In genomic region chr1:43545686-43546387, GRCh38 we compare ENCODE assay signal across 8 cellular contexts. TPM values are rescaled to one million over a fixed set of nuclear protein-coding genes. Genes with fewer than 3 reads are reported as not detected.
DNase-seq lines count a peak whose midpoint lies in the region; ATAC-seq lines count a peak whose summit lies in the region.

No MANE protein-coding gene starts in this region.

- intact Hi-C loops in left ventricle myocardium superior (cut with micrococcal nuclease) = no loop called here

- ATAC-seq in left ventricle myocardium superior = no peak
- no peak for ATAC-seq in HG03108 (IDR thresholded peaks at IDR 0.05; ENCODE audit: unreplicated experiment)

- no peaks in the 10 kb centered on the region; the same call in 1 of the 2 replicates for H3K36me3 ChIP-seq in H7 (replicated peaks; ENCODE audit: control insufficient read depth, insufficient read depth, low read length)

- 0 out of 2 replicates have a peak overlapping the region, but pooled peaks have one; percentile 4 for H3K4me3 ChIP-seq in H7 (ENCODE audit: insufficient read depth, low read depth, low read length)

- H3K27me3 ChIP-seq in H7 (ENCODE audit: control insufficient read depth, insufficient read depth, low read length) = no peaks in the 10 kb centered on the region

- DNase-seq in H7 (peak; percentile 98), NCI-H748 treated with DMSO at 0.1 percent for 48 hours (lab: John Stamatoyannopoulos, UW) (peak; percentile 97), left ventricle myocardium superior (peak; percentile 43), putamen (ENCODE audit: low spot score) (peak; percentile 82), NOMO-1 treated with DMSO at 0.1 percent for 48 hours (lab: John Stamatoyannopoulos, UW; ENCODE audit: unreplicated experiment) (no peak)
- no peak for DNase-seq in activated CD8-positive, alpha-beta memory T cell treated with anti-CD3 and anti-CD28 coated beads for 24 hours
- DNase-seq in central memory CD4-positive, alpha-beta T cell = no peak

RNA-seq across cellular contexts. Expression of gene PTPRF, which starts 15.2 kb away (rescaled TPM):
- 64.1 and 79.8 TPM in 2 replicates for total RNA-seq in H7 (2014; rRNA removed; shearing (Covaris generic))
- total RNA-seq in left ventricle myocardium superior = 7.0 TPM

Comparison
In these comparisons a context has a peak if more than half of its experiments do, and no peak if none do; other contexts are left out.
1. DNase-seq: peak in H7 (single experiment), NCI-H748 treated with DMSO at 0.1 percent for 48 hours (single experiment), left ventricle myocardium superior (single experiment) and putamen (single experiment); none in NOMO-1 treated with DMSO at 0.1 percent for 48 hours (single experiment), activated CD8-positive, alpha-beta memory T cell treated with anti-CD3 and anti-CD28 coated beads for 24 hours (single experiment) and central memory CD4-positive, alpha-beta T cell (single experiment).